ENCODE assay signal across 1 cellular context in the genomic region with DNA sequence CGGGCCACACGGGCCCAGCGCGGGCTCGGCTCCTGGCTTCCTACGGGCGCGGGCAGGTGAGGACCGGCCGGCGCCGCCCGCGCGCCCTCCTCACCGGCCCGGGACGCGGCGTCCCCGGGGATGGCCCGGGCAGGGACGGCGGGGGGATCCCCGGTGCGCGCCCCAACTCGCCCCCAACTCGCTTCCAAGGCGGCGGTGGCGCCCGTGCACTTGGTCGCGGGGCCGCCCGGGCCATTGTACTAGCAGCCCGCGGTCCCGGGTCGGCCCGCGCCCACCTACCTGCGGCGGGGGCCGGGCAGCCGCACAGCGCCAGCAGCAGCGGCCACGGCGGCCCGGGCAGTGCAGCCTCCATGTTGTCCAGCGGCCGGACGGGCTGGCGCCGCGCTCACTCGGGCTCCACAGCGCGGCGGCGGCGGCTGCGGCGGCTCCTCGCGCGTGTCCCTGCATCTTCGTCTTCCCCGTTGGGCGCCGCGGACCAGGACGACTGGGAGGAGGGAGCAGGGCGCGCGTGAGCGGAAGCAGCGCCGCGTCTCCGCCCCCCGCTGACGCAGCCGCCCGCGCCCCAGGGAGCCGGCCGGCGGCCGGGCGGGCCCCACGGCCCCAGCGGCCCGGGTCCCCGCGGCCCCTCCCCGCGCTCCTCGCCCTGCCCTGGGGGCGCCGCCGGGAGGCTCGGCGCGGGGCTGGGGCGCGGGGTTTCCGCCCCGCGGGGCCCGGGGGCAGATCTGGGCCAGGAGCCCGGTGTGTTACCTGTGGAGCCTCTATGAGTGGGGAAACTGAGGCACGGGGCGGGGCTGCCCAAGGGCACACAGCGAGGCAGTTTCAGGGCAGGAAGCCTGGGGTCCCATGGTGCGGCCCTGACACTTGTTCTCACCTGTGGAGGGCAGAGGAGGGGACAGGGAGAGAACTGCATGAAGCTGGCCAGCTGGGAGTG.
TF ChIP-seq lines count a peak whose summit lies in the region.

No MANE protein-coding gene starts in this region.

TF ChIP-seq in HepG2, 621 proteins besides CTCF, POLR2A, EP300 and RAD21 (continued from another document):
- TF ChIP-seq, protein P1, sequence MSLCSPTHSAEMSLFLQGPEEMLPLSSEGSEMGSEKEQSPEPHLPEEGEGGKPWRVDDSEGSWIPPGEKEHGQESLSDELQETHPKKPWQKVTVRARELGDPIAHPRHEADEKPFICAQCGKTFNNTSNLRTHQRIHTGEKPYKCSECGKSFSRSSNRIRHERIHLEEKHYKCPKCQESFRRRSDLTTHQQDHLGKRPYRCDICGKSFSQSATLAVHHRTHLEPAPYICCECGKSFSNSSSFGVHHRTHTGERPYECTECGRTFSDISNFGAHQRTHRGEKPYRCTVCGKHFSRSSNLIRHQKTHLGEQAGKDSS (CRISPR knock-in tag; IDR thresholded peaks at IDR 0.05; ENCODE audit: borderline replicate concordance, low read depth), result 0 out of 2 replicates have a peak, but pooled peaks have one; percentile 46
- peak; percentile 69 for TF ChIP-seq YY1 (IDR thresholded peaks at IDR 0.05; ENCODE audit: insufficient read depth, insufficient replicate concordance, low read depth, low read length)
- TF ChIP-seq SPEN (CRISPR knock-in tag; IDR thresholded peaks at IDR 0.05; ENCODE audit: low read depth), result peak; percentile 21; the same call in 1 of the 2 replicates
- TF ChIP-seq GABPB1 (CRISPR knock-in tag; IDR thresholded peaks at IDR 0.05), result peak; percentile 73
- TF ChIP-seq, protein P2, sequence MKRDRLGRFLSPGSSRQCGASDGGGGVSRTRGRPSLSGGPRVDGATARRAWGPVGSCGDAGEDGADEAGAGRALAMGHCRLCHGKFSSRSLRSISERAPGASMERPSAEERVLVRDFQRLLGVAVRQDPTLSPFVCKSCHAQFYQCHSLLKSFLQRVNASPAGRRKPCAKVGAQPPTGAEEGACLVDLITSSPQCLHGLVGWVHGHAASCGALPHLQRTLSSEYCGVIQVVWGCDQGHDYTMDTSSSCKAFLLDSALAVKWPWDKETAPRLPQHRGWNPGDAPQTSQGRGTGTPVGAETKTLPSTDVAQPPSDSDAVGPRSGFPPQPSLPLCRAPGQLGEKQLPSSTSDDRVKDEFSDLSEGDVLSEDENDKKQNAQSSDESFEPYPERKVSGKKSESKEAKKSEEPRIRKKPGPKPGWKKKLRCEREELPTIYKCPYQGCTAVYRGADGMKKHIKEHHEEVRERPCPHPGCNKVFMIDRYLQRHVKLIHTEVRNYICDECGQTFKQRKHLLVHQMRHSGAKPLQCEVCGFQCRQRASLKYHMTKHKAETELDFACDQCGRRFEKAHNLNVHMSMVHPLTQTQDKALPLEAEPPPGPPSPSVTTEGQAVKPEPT (CRISPR knock-in tag; IDR thresholded peaks at IDR 0.05; ENCODE audit: low read depth), result no peak
- TF ChIP-seq, protein P3, sequence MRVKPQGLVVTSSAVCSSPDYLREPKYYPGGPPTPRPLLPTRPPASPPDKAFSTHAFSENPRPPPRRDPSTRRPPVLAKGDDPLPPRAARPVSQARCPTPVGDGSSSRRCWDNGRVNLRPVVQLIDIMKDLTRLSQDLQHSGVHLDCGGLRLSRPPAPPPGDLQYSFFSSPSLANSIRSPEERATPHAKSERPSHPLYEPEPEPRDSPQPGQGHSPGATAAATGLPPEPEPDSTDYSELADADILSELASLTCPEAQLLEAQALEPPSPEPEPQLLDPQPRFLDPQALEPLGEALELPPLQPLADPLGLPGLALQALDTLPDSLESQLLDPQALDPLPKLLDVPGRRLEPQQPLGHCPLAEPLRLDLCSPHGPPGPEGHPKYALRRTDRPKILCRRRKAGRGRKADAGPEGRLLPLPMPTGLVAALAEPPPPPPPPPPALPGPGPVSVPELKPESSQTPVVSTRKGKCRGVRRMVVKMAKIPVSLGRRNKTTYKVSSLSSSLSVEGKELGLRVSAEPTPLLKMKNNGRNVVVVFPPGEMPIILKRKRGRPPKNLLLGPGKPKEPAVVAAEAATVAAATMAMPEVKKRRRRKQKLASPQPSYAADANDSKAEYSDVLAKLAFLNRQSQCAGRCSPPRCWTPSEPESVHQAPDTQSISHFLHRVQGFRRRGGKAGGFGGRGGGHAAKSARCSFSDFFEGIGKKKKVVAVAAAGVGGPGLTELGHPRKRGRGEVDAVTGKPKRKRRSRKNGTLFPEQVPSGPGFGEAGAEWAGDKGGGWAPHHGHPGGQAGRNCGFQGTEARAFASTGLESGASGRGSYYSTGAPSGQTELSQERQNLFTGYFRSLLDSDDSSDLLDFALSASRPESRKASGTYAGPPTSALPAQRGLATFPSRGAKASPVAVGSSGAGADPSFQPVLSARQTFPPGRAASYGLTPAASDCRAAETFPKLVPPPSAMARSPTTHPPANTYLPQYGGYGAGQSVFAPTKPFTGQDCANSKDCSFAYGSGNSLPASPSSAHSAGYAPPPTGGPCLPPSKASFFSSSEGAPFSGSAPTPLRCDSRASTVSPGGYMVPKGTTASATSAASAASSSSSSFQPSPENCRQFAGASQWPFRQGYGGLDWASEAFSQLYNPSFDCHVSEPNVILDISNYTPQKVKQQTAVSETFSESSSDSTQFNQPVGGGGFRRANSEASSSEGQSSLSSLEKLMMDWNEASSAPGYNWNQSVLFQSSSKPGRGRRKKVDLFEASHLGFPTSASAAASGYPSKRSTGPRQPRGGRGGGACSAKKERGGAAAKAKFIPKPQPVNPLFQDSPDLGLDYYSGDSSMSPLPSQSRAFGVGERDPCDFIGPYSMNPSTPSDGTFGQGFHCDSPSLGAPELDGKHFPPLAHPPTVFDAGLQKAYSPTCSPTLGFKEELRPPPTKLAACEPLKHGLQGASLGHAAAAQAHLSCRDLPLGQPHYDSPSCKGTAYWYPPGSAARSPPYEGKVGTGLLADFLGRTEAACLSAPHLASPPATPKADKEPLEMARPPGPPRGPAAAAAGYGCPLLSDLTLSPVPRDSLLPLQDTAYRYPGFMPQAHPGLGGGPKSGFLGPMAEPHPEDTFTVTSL (CRISPR knock-in tag; IDR thresholded peaks at IDR 0.05; ENCODE audit: borderline replicate concordance), result no peak
